In the genomic region with DNA sequence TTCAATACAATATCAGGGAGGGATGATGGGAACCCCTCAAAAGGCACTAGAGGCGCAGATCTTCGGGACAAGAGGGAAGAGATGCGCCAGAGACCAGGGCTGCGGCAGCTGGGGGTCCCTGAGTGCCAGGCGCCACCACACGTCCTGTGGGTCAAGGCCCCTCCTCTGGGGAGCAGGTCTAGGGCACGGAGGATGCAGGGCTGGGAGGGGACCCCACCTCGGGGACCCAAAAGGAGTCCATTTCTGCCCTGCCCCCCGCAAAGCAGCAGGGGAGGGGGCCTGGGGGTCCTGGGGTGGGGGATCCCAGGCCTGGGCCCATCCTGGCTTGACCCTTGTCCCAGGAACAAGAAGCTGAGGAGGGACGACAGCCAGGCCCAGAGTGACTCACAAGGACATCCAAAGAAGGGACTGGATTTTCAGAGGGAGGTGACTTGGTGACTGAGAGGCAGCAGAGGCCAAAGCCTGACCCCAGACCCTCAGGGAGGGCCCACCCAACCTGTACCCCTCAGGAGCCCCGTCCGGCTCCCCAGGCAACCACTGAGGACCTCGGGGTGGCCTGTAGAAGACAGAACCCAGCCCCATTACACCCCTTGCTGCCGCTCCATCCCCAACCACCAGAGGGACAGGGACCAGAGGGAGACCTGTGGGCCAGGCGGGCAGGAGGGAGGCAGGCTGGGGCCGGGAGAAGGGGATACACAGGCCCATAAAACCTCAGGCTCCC, we compare ENCODE assay signal across 8 cellular contexts. TPM values are rescaled to one million over a fixed set of nuclear protein-coding genes. Genes with fewer than 3 reads are reported as not detected.
DNase-seq lines count a peak whose midpoint lies in the region; ATAC-seq and TF ChIP-seq lines count a peak whose summit lies in the region.

No MANE protein-coding gene starts in this region.

- no peaks in the 10 kb centered on the region for H3K4me1 ChIP-seq in body of pancreas
- no peaks in the 10 kb centered on the region for H3K4me1 ChIP-seq in right lobe of liver

- 80 to 84% methylated on average over 7 to 13 of the region's 16 CpGs for WGBS in body of pancreas, 2 donors
- 95% methylated on average over 3 of the region's 16 CpGs for WGBS in right lobe of liver (ENCODE audit: insufficient coverage, low coverage, low lambda C conversion rate, missing lambda C conversion rate)

- H3K27me3 ChIP-seq in body of pancreas (no peaks in the 10 kb centered on the region), right lobe of liver (no peaks in the 10 kb centered on the region)

- no peak overlapping the region for H3K4me3 ChIP-seq in body of pancreas
- no peak overlapping the region for H3K4me3 ChIP-seq in right lobe of liver

- no peak for ATAC-seq in body of pancreas
- peak; percentile 30 to 41 (median 36) for ATAC-seq in right lobe of liver
- ATAC-seq in GM18870 (IDR thresholded peaks at IDR 0.05; ENCODE audit: unreplicated experiment): no peak
- ATAC-seq in GM21786 (IDR thresholded peaks at IDR 0.05; ENCODE audit: unreplicated experiment): no peak

- TF ChIP-seq CTCF in body of pancreas (IDR thresholded peaks at IDR 0.05): peak in 6 of 7 experiments; percentile 10 to 32 (median 24)
- TF ChIP-seq CTCF in right lobe of liver (IDR thresholded peaks at IDR 0.05): peak in 3 of 4 donors; percentile 31 to 34 (median 34)

- TF ChIP-seq POLR2A in body of pancreas (IDR thresholded peaks at IDR 0.05) (no peak), right lobe of liver (IDR thresholded peaks at IDR 0.05) (no peak)

- intact Hi-C loops in body of pancreas (cut with DNase I) (loop anchor here (5.0 kb wide), 1 partner anchor 77 kb away; no protein-coding TSS in a partner anchor), right lobe of liver (cut with DNase I) (loop anchor here (5.0 to 10.0 kb wide), 4 partner anchors 82 to 419 kb away; no protein-coding TSS in a partner anchor)

- H3K36me3 ChIP-seq in body of pancreas (replicated peaks in 1 of 2; ENCODE audit: insufficient read depth in 1 of 2, low read depth in 2 of 2): peaks cover 30 to 42% of the 10 kb centered on the region in 2 donors
- H3K36me3 ChIP-seq in right lobe of liver: no peaks in the 10 kb centered on the region

- H3K9me3 ChIP-seq in body of pancreas: no peaks in the 10 kb centered on the region
- no peaks in the 10 kb centered on the region for H3K9me3 ChIP-seq in right lobe of liver

- DNase-seq in NOMO-1 treated with DMSO at 0.1 percent for 48 hours (lab: John Stamatoyannopoulos, UW; ENCODE audit: unreplicated experiment): peak; percentile 1
- DNase-seq in NOMO-1 treated with dmso at 0.1 percent for 144 hours (lab: John Stamatoyannopoulos, UW; ENCODE audit: unreplicated experiment): no peak
- DNase-seq in OCI-M1 (lab: John Stamatoyannopoulos, UW): peak; percentile 3
- DNase-seq in body of pancreas: no peak
- peak in 1 of 3 donors; percentile 53 for DNase-seq in right lobe of liver
- DNase-seq in OCI-M2 (lab: John Stamatoyannopoulos, UW; ENCODE audit: unreplicated experiment): no peak

- H3K27ac ChIP-seq in body of pancreas: peak overlapping the region in 2 of 4 donors; percentile 12 to 26
- no peak overlapping the region for H3K27ac ChIP-seq in right lobe of liver

RNA-seq across cellular contexts. Expression of a gene that starts 54.2 kb away (rescaled TPM):
- total RNA-seq in body of pancreas (10 to 100 TPM in 1 of 2 donors, 1 to 10 TPM in 1; 9.6 to 26.0 TPM), right lobe of liver (10 to 100 TPM in 5 of 6 experiments, 1 to 10 TPM in 1; 9.4 to 13.3 (median 12.1) TPM)

RNA-seq across cellular contexts. Expression of a gene that starts 54.4 kb away (rescaled TPM):
- total RNA-seq in body of pancreas (1,000 to 10,000 TPM in 1 of 2 donors, 100 to 1,000 TPM in 1; 994 to 1,261 TPM), right lobe of liver (100 to 1,000 TPM; 271 to 907 (median 364) TPM)

Comparison
In these comparisons a context has a peak if more than half of its experiments do, and no peak if none do; other contexts are left out.
1. DNase-seq: peak in NOMO-1 treated with DMSO at 0.1 percent for 48 hours (single experiment) and OCI-M1 (single experiment); none in NOMO-1 treated with dmso at 0.1 percent for 144 hours (single experiment), body of pancreas (0 of 4) and OCI-M2 (single experiment).
2. ATAC-seq: peak in right lobe of liver (4 of 4); none in body of pancreas (single experiment), GM18870 (single experiment) and GM21786 (single experiment).